In genomic region chr10:89888647-89889046, GRCh38 we compare ENCODE assay signal across 10 cellular contexts.
DNase-seq lines count a peak whose midpoint lies in the region; ATAC-seq, FAIRE-seq and TF ChIP-seq lines count a peak whose summit lies in the region.
"Had no signal": no experiment of that assay in that cellular context is flagged by ENCODE, and none has a peak within 500 bp of the region (broad histone marks: within the 10 kb centered on the region; RNA-seq: fewer than 3 reads in every experiment).

No MANE protein-coding gene starts in this region.

- H3K4me2 ChIP-seq in HepG2 (ENCODE audit: low read depth, low read length) = no peak overlapping the region
- H3K4me2 ChIP-seq: A549 had no signal

- peak in 3 of 4 donors; percentile 20 to 57 (median 46) for ATAC-seq in right lobe of liver
- ATAC-seq in HepG2 = no peak
- peak; percentile 86 for ATAC-seq in HG03060 (IDR thresholded peaks at IDR 0.05; ENCODE audit: low read depth, unreplicated experiment)
- ATAC-seq in activated CD4-positive, CD25-positive, alpha-beta regulatory T cell treated with anti-CD3 and anti-CD28 coated beads, Interleukin-2, amount 50 U/mL, for 24 hours = no peak
- ATAC-seq: natural killer cell treated with Interleukin-12 subunit alpha and Interleukin-12 subunit beta and Interleukin-15 and Interleukin-18, amount 100 ng/mL, for 72 hours had no signal

- in situ Hi-C loops in HepG2 (cut with HindIII; ENCODE audit: extremely low pct_ligation_motif_present, low pct_unique_long_range_greater_than_20kb) = no loop called here

- H3K36me3 ChIP-seq in right lobe of liver (no peaks in the 10 kb centered on the region), HepG2 (replicated peaks in 1 of 2; ENCODE audit: control insufficient read depth in 1 of 2, insufficient read depth in 2 of 2, low read length in 2 of 2) (no peaks in the 10 kb centered on the region)

- no TSS peak for BruUV-seq in HepG2 (replicated peaks; lab: Mats Ljungman, UMichigan)

- H3K4me3 ChIP-seq in right lobe of liver (no peak overlapping the region), HepG2 (replicated peaks in 1 of 3; ENCODE audit: insufficient read depth in 1 of 3, low read depth in 2 of 3, low read length in 3 of 3) (no peak overlapping the region)
- H3K4me3 ChIP-seq: A549 had no signal

- intact Hi-C loops in right lobe of liver (cut with DNase I) = no loop called here
- intact Hi-C loops in HepG2 (cut with micrococcal nuclease; ENCODE audit: unreplicated experiment) = no loop called here

- H3K9me3 ChIP-seq in right lobe of liver (no peaks in the 10 kb centered on the region), HepG2 (ENCODE audit: low read length) (no peaks in the 10 kb centered on the region)
- H3K9me3 ChIP-seq: A549 had no signal

- H2AFZ ChIP-seq in HepG2 (ENCODE audit: low read length) = no peak overlapping the region

- DNase-seq in right lobe of liver = no peak
- DNase-seq in HepG2 (ENCODE audit: low spot score) = no peak
- DNase-seq in RPMI8226 = peak; percentile 45
- DNase-seq in activated naive CD4-positive, alpha-beta T cell treated with Interleukin-2 at 50 U/mL for 16 hours = no peak
- no peak for DNase-seq in COR-L47 (lab: John Stamatoyannopoulos, UW)
- no peak for DNase-seq in ureter (ENCODE audit: low spot score)

- H3K27me3 ChIP-seq in right lobe of liver (no peaks in the 10 kb centered on the region), HepG2 (ENCODE audit: control insufficient read depth in 1 of 2, insufficient read depth in 2 of 2, low read length in 2 of 2) (no peaks in the 10 kb centered on the region)

- TF ChIP-seq EP300 in HepG2 (IDR thresholded peaks at IDR 0.05; ENCODE audit: low read depth in 2 of 2, low read length in 2 of 2) = no peak
- no peak for TF ChIP-seq EP300 in HepG2 (CRISPR knock-in tag; IDR thresholded peaks at IDR 0.05; ENCODE audit: borderline replicate concordance)

- no peak for TF ChIP-seq RAD21 in HepG2 (CRISPR knock-in tag; IDR thresholded peaks at IDR 0.05)

- no peaks in the 10 kb centered on the region for H4K20me1 ChIP-seq in HepG2 (ENCODE audit: insufficient read depth, low read length)

- H3K4me1 ChIP-seq in right lobe of liver (no peaks in the 10 kb centered on the region), HepG2 (ENCODE audit: insufficient read depth, low read length) (0 out of 2 replicates have a peak, but pooled peaks cover 6% of the 10 kb centered on the region)
- H3K4me1 ChIP-seq: A549 had no signal

- TF ChIP-seq CTCF in right lobe of liver (IDR thresholded peaks at IDR 0.05) = no peak
- no peak for TF ChIP-seq CTCF in HepG2 (CRISPR knock-in tag; IDR thresholded peaks at IDR 0.05)

- no peaks in the 10 kb centered on the region for H3K79me2 ChIP-seq in HepG2 (ENCODE audit: insufficient read depth, low read length)

- CTCF ChIA-PET in HepG2 (lab: Yijun Ruan, JAX; ENCODE audit: low intra/inter-chr PET ratio, low total read pairs) = no interaction called here

- POLR2A ChIA-PET in HepG2 (lab: Yijun Ruan, JAX) = no interaction called here

- no peak overlapping the region for H3K9ac ChIP-seq in HepG2 (ENCODE audit: insufficient read depth, low read depth, low read length)

- FAIRE-seq in HepG2 (lab: Jason Lieb, UNC) = no peak
- FAIRE-seq: A549 had no signal

- TF ChIP-seq POLR2A in right lobe of liver (IDR thresholded peaks at IDR 0.05) (no peak), HepG2 (IDR thresholded peaks at IDR 0.05; ENCODE audit: insufficient read depth in 1 of 2, low read depth in 2 of 2, low read length in 2 of 2) (no peak)

- H3K27ac ChIP-seq in right lobe of liver (no peak overlapping the region), HepG2 (ENCODE audit: extremely low read length, insufficient read depth, low read length) (no peak overlapping the region)
- H3K27ac ChIP-seq: A549 had no signal

TF ChIP-seq in HepG2, 621 proteins besides CTCF, POLR2A, EP300 and RAD21:
- no peak for TF ChIP-seq RXRA (CRISPR knock-in tag; IDR thresholded peaks at IDR 0.05)
- TF ChIP-seq ZFP62 (CRISPR knock-in tag; IDR thresholded peaks at IDR 0.05) = no peak
- no peak for TF ChIP-seq LCORL (IDR thresholded peaks at IDR 0.05)
- TF ChIP-seq LCORL (CRISPR knock-in tag; IDR thresholded peaks at IDR 0.05) = no peak
- no peak for TF ChIP-seq MAZ (IDR thresholded peaks at IDR 0.05; ENCODE audit: borderline replicate concordance, low read depth, low read length)
- TF ChIP-seq MAZ (CRISPR knock-in tag; IDR thresholded peaks at IDR 0.05; ENCODE audit: low read depth) = no peak
- no peak for TF ChIP-seq ELF3 (CRISPR knock-in tag; IDR thresholded peaks at IDR 0.05)
- TF ChIP-seq TEF (CRISPR knock-in tag; IDR thresholded peaks at IDR 0.05) = no peak
- TF ChIP-seq SRSF4 (IDR thresholded peaks at IDR 0.05; ENCODE audit: low read depth, low read length, poor library complexity, severe bottlenecking) = no peak
- no peak for TF ChIP-seq PHB2 (IDR thresholded peaks at IDR 0.05; ENCODE audit: partially characterized antibody)

Comparison
In these comparisons a context has a peak if more than half of its experiments do, and no peak if none do; other contexts are left out.
1. ATAC-seq: peak in right lobe of liver (3 of 4) and HG03060 (single experiment); none in HepG2 (single experiment) and activated CD4-positive, CD25-positive, alpha-beta regulatory T cell treated with anti-CD3 and anti-CD28 coated beads, Interleukin-2, amount 50 U/mL, for 24 hours (0 of 2).